21 cellular contexts compared by ENCODE assay signal in genomic region chr3:126511291-126511690, GRCh38. TPM values are rescaled to one million over a fixed set of nuclear protein-coding genes. Genes with fewer than 3 reads are reported as not detected.
A peak's percentile ranks its signal among the peaks of the same experiment; 100 is the strongest.
DNase-seq lines count a peak whose midpoint lies in the region; ATAC-seq and TF ChIP-seq lines count a peak whose summit lies in the region.
"Had no signal": no experiment of that assay in that cellular context is flagged by ENCODE, and none has a peak within 500 bp of the region (broad histone marks: within the 10 kb centered on the region; RNA-seq: fewer than 3 reads in every experiment).

No MANE protein-coding gene starts in this region.

- 65% methylated on average over 7 of the region's 7 CpGs for WGBS in right cardiac atrium
- WGBS in testis, 2 donors, result 49 to 69% methylated on average over 7 of the region's 7 CpGs
- 71% methylated on average over 7 of the region's 7 CpGs for WGBS in suprapubic skin

- no peak overlapping the region for H3K27ac ChIP-seq in right cardiac atrium (ENCODE audit: low read length)
- H3K27ac ChIP-seq in lower lobe of right lung, result no peak overlapping the region
- H3K27ac ChIP-seq in testis, result no peak overlapping the region
- H3K27ac ChIP-seq in suprapubic skin, result no peak overlapping the region
- H3K27ac ChIP-seq: BLaER1, RWPE1, SJCRH30 had no signal

- intact Hi-C loops in Right ventricle myocardium inferior (cut with DNase I) (no loop called here), right cardiac atrium (cut with DNase I) (no loop called here), lower lobe of right lung (cut with DNase I) (no loop called here), testis (cut with DNase I; ENCODE audit: low total_unique reads) (no loop called here)

- H3K36me3 ChIP-seq in lower lobe of right lung (no peaks in the 10 kb centered on the region), testis (ENCODE audit: low read depth, missing control alignments) (no peaks in the 10 kb centered on the region), suprapubic skin (no peaks in the 10 kb centered on the region)
- H3K36me3 ChIP-seq: BLaER1, MG63, SJCRH30 had no signal

- H3K9me3 ChIP-seq in right cardiac atrium (ENCODE audit: control insufficient read depth, low read length), result no peaks in the 10 kb centered on the region
- no peaks in the 10 kb centered on the region for H3K9me3 ChIP-seq in lower lobe of right lung
- no peaks in the 10 kb centered on the region for H3K9me3 ChIP-seq in testis
- no peaks in the 10 kb centered on the region for H3K9me3 ChIP-seq in suprapubic skin
- H3K9me3 ChIP-seq: BLaER1, MG63, SJCRH30 had no signal

- TF ChIP-seq POLR2A in testis (IDR thresholded peaks at IDR 0.05), result no peak
- no peak for TF ChIP-seq POLR2A in suprapubic skin (IDR thresholded peaks at IDR 0.05)

- H3K27me3 ChIP-seq in right cardiac atrium (ENCODE audit: control insufficient read depth, insufficient read depth) (no peaks in the 10 kb centered on the region), lower lobe of right lung (ENCODE audit: low read depth) (no peaks in the 10 kb centered on the region), testis (no peaks in the 10 kb centered on the region), suprapubic skin (peaks cover 2% of the 10 kb centered on the region)
- H3K27me3 ChIP-seq: BLaER1, MG63, SJCRH30 had no signal

- H3K4me1 ChIP-seq in right cardiac atrium (ENCODE audit: control insufficient read depth, insufficient read depth, low read length) (no peaks in the 10 kb centered on the region), lower lobe of right lung (no peaks in the 10 kb centered on the region), testis (peaks cover 11% of the 10 kb centered on the region), suprapubic skin (peaks cover 5% of the 10 kb centered on the region)

- DNase-seq in Right ventricle myocardium inferior (ENCODE audit: missing footprints) (peak; percentile 15), right cardiac atrium (no peak), NCI-H69 (lab: John Stamatoyannopoulos, UW) (peak; percentile 11), lower lobe of right lung (peak; percentile 10), testis (peak; percentile 42), Ammon's horn (ENCODE audit: low spot score) (no peak), suprapubic skin (ENCODE audit: low spot score in 2 of 2) (no peak)
- DNase-seq: CD4-positive, alpha-beta T cell; COR-L47; DMS79; NCI-H1694 treated with DMSO at 0.1 percent for 48 hours; NCI-H2081 treated with DMSO at 0.1 percent for 48 hours; NCI-H446 treated with DMSO at 0.1 percent for 48 hours; NCI-H526 treated with DMSO at 0.1 percent for 48 hours had no signal

- ATAC-seq in Right ventricle myocardium inferior, result no peak
- no peak for ATAC-seq in right cardiac atrium
- no peak for ATAC-seq in lower lobe of right lung
- ATAC-seq in HG03342 (IDR thresholded peaks at IDR 0.05; ENCODE audit: unreplicated experiment), result no peak
- ATAC-seq: K562 had no signal

- TF ChIP-seq CTCF in lower lobe of right lung (IDR thresholded peaks at IDR 0.05) (no peak), testis (IDR thresholded peaks at IDR 0.05) (no peak), suprapubic skin (IDR thresholded peaks at IDR 0.05) (no peak)

- H3K4me3 ChIP-seq in right cardiac atrium (ENCODE audit: low read length), result no peak overlapping the region
- H3K4me3 ChIP-seq in lower lobe of right lung, result no peak overlapping the region
- no peak overlapping the region for H3K4me3 ChIP-seq in testis
- H3K4me3 ChIP-seq in suprapubic skin, result no peak overlapping the region
- H3K4me3 ChIP-seq: BLaER1, K562, MG63, SJCRH30 had no signal

- TF ChIP-seq EP300 in suprapubic skin (IDR thresholded peaks at IDR 0.05), result no peak

RNA-seq across cellular contexts. Expression of gene UROC1, which starts 6.3 kb away (rescaled TPM):
- total RNA-seq in Right ventricle myocardium inferior, result not detected
- not detected for total RNA-seq in right cardiac atrium
- polyA plus RNA-seq in right cardiac atrium, result not detected
- total RNA-seq in lower lobe of right lung, result not detected
- total RNA-seq in testis, result 1 to 10 TPM in 1 of 2 donors, under 1 TPM in 1; 0.25 to 1.0 TPM
- polyA plus RNA-seq in testis (ENCODE audit: insufficient read depth, low read depth, low replicate concordance), result 0.34 TPM
- total RNA-seq in suprapubic skin, result not detected
- total RNA-seq: CD4-positive, alpha-beta T cell; K562; LHCN-M2; SJCRH30 had no signal
- polyA plus RNA-seq: K562 had no signal

RNA-seq across cellular contexts. Expression of gene CHST13, which starts 12.7 kb away (rescaled TPM):
- total RNA-seq in Right ventricle myocardium inferior (0.60 TPM), right cardiac atrium (under 1 TPM in 3 of 4 donors, not detected in 1; 0.19 to 0.59 (median 0.34) TPM), lower lobe of right lung (1.5 TPM), testis (10 to 100 TPM; 13.3 to 21.7 TPM), suprapubic skin (not detected)
- polyA plus RNA-seq in right cardiac atrium (0.11 TPM), testis (ENCODE audit: insufficient read depth, low read depth, low replicate concordance) (21.4 TPM)
- total RNA-seq: CD4-positive, alpha-beta T cell; K562; LHCN-M2; SJCRH30 had no signal
- polyA plus RNA-seq: K562 had no signal

RNA-seq across cellular contexts. Expression of gene ZXDC, which starts 35.6 kb away (rescaled TPM):
- 15.9 TPM for total RNA-seq in Right ventricle myocardium inferior
- 10 to 100 TPM; 17.8 to 21.6 (median 19.7) TPM for total RNA-seq in right cardiac atrium
- 8.2 TPM for polyA plus RNA-seq in right cardiac atrium
- total RNA-seq in lower lobe of right lung, result 40.4 TPM
- total RNA-seq in testis, result 10 to 100 TPM; 78.9 to 80.3 TPM
- 25.6 TPM for polyA plus RNA-seq in testis (ENCODE audit: insufficient read depth, low read depth, low replicate concordance)
- total RNA-seq in suprapubic skin, result 10 to 100 TPM; 40.5 to 97.5 (median 61.2) TPM

RNA-seq across cellular contexts. Expression of gene C3orf22, which starts 47.4 kb away (rescaled TPM):
- total RNA-seq in Right ventricle myocardium inferior (not detected), right cardiac atrium (not detected), lower lobe of right lung (not detected), testis (10 to 100 TPM; 33.0 to 61.4 TPM), suprapubic skin (not detected)
- polyA plus RNA-seq in right cardiac atrium (not detected), testis (ENCODE audit: insufficient read depth, low read depth, low replicate concordance) (42.2 TPM)
- total RNA-seq: CD4-positive, alpha-beta T cell; K562; LHCN-M2; SJCRH30 had no signal
- polyA plus RNA-seq: K562 had no signal

Comparison
In these comparisons a context has a peak if more than half of its experiments do, and no peak if none do; other contexts are left out.
1. DNase-seq: peak in Right ventricle myocardium inferior (single experiment), NCI-H69 (single experiment), lower lobe of right lung (single experiment) and testis (single experiment); none in right cardiac atrium (0 of 3), Ammon's horn (single experiment) and suprapubic skin (0 of 2).